ENCODE assay signal across 4 cellular contexts in genomic region chr19:16087404-16087803, GRCh38. TPM values are rescaled to one million over a fixed set of nuclear protein-coding genes. Genes with fewer than 3 reads are reported as not detected.
"Had no signal": no experiment of that assay in that cellular context is flagged by ENCODE, and none has a peak within 500 bp of the region (broad histone marks: within the 10 kb centered on the region; RNA-seq: fewer than 3 reads in every experiment).

No MANE protein-coding gene starts in this region.

RNA-seq across cellular contexts. Expression of gene HSH2D, which starts 56.1 kb away (rescaled TPM):
- total RNA-seq: astrocyte, cerebellum, dermis blood vessel endothelial cell, SJSA1 had no signal
